In the genomic region with DNA sequence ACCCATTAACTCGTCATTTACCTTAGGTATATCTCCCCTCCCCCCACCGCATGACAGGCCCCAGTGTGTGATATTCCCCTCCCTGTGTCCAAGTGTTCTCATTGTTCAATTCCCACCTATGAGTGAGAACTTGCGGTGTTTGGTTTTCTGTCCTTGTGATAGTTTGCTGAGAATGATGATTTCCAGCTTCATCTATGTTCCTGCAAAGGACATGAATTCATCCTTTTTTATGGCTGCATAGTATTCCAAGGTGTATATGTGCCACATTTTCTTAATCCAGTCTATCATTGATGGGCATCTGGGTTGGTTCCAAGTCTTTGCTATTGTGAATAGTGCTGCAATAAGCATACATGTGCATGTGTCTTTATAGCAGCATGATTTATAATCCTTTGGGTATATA, we compare ENCODE assay signal across 13 cellular contexts. TPM values are rescaled to one million over a fixed set of nuclear protein-coding genes. Genes with fewer than 3 reads are reported as not detected.
"Had no signal": no experiment of that assay in that cellular context is flagged by ENCODE, and none has a peak within 500 bp of the region (broad histone marks: within the 10 kb centered on the region; RNA-seq: fewer than 3 reads in every experiment).

No MANE protein-coding gene starts in this region.

RNA-seq across cellular contexts. Expression of gene SP8, which starts 34.7 kb away (rescaled TPM):
- total RNA-seq: activated B cell treated with CpG ODN at 0.5 μM for 24 hours; activated CD4-positive, alpha-beta memory T cell treated with anti-CD3 and anti-CD28 coated beads for 36 hours; activated CD4-positive, alpha-beta memory T cell treated with anti-CD3 and anti-CD28 coated beads, Interleukin-2, amount 10 ng/mL, durations not matched to agents 7 days and 5 days; activated CD4-positive, alpha-beta T cell treated with anti-CD3 and anti-CD28 coated beads for 36 hours; activated CD4-positive, alpha-beta T cell treated with anti-CD3 and anti-CD28 coated beads, Interleukin-2, amount 10 ng/mL, durations not matched to agents 24 days and 14 days; activated CD4-positive, alpha-beta T cell treated with anti-CD3 and anti-CD28 coated beads, Interleukin-2, amount 10 ng/mL, durations not matched to agents 7 days and 5 days; activated CD8-positive, alpha-beta memory T cell treated with anti-CD3 and anti-CD28 coated beads for 36 hours; activated CD8-positive, alpha-beta memory T cell treated with anti-CD3 and anti-CD28 coated beads, Interleukin-2, amount 10 ng/mL, durations not matched to agents 7 days and 5 days; activated CD8-positive, alpha-beta T cell treated with anti-CD3 and anti-CD28 coated beads for 36 hours; activated CD8-positive, alpha-beta T cell treated with anti-CD3 and anti-CD28 coated beads, Interleukin-2, amount 10 ng/mL, durations not matched to agents 7 days and 5 days; T-helper 1 cell treated with Interleukin-12 subunit alpha and Interleukin-12 subunit beta and Interleukin-4 antibody, amounts not matched to agents 30 ng/mL and 1 ng/mL, for 36 hours; T-helper 17 cell; T-helper 2 cell treated with Interferon-gamma antibody and Interleukin-4, amounts not matched to agents 100 ng/mL and 5 ng/mL, for 36 hours had no signal
